Comparison of ENCODE assay signal across 17 cellular contexts in genomic region chr16:14957576-14958322, GRCh38.
"Had no signal": no experiment of that assay in that cellular context is flagged by ENCODE, and none has a peak within 500 bp of the region (broad histone marks: within the 10 kb centered on the region; RNA-seq: fewer than 3 reads in every experiment).

No MANE protein-coding gene starts in this region.

- H3K36me3 Mint-ChIP-seq: activated CD4-positive, alpha-beta memory T cell treated with anti-CD3 and anti-CD28 coated beads for 36 hours; stimulated activated memory B cell treated with anti-CD40 and anti-IgM and Interleukin-4, amounts not matched to agents 10 μg/mL and 1 μg/mL and 100 μg/mL, for 72 hours had no signal

- H3K4me3 Mint-ChIP-seq: activated CD4-positive, alpha-beta memory T cell treated with anti-CD3 and anti-CD28 coated beads for 36 hours; activated T-cell treated with anti-CD3 and anti-CD28 coated beads, Interleukin-2, amount 50 U/mL, for 24 hours; nephron progenitor cell; stimulated activated memory B cell treated with anti-CD40 and anti-IgM and Interleukin-4, amounts not matched to agents 10 μg/mL and 1 μg/mL and 100 μg/mL, for 72 hours had no signal

- ATAC-seq: left lung; stimulated activated memory B cell treated with anti-CD40 and anti-IgM and Interleukin-4, amounts not matched to agents 10 μg/mL and 1 μg/mL and 100 μg/mL, for 72 hours had no signal

- H3K27ac Mint-ChIP-seq: activated CD4-positive, alpha-beta memory T cell treated with anti-CD3 and anti-CD28 coated beads for 36 hours; activated T-cell treated with anti-CD3 and anti-CD28 coated beads, Interleukin-2, amount 50 U/mL, for 24 hours; nephron progenitor cell; stimulated activated memory B cell treated with anti-CD40 and anti-IgM and Interleukin-4, amounts not matched to agents 10 μg/mL and 1 μg/mL and 100 μg/mL, for 72 hours had no signal

- H3K4me1 Mint-ChIP-seq: nephron progenitor cell; stimulated activated memory B cell treated with anti-CD40 and anti-IgM and Interleukin-4, amounts not matched to agents 10 μg/mL and 1 μg/mL and 100 μg/mL, for 72 hours had no signal

- DNase-seq: activated CD4-positive, alpha-beta memory T cell treated with anti-CD3 and anti-CD28 coated beads for 36 hours; activated CD4-positive, CD25-positive, alpha-beta regulatory T cell treated with anti-CD3 and anti-CD28 coated beads, Interleukin-2, amount 50 U/mL, for 72 hours; activated effector memory CD4-positive, alpha-beta T cell treated with Interleukin-2 at 50 U/mL for 16 hours; activated naive CD4-positive, alpha-beta T cell treated with anti-CD3 and anti-CD28 coated beads, Interleukin-2, amount 50 U/mL, for 16 hours; activated T-cell treated with anti-CD3 and anti-CD28 coated beads, Interleukin-2, amount 50 U/mL, for 24 hours; mesenchymal stem cell; nephron progenitor cell; stimulated activated CD4-positive, alpha-beta T cell treated with anti-CD3 and anti-CD28 coated beads, Interleukin-2, amount 100 ng/mL, for 48 hours; T-helper 9 cell; thyroid gland had no signal

- H3K27ac ChIP-seq: cardiac muscle cell, esophagus muscularis mucosa, left lung, ovary, thyroid gland, vagina had no signal

- H3K9me3 Mint-ChIP-seq: activated CD4-positive, alpha-beta memory T cell treated with anti-CD3 and anti-CD28 coated beads for 36 hours; activated T-cell treated with anti-CD3 and anti-CD28 coated beads, Interleukin-2, amount 50 U/mL, for 24 hours had no signal

- H3K4me3 ChIP-seq: adrenal gland, cardiac muscle cell, esophagus muscularis mucosa, left lung, ovary, thyroid gland, vagina had no signal
